8 cellular contexts compared by ENCODE assay signal in genomic region chr2:232633413-232634318, GRCh38. TPM values are rescaled to one million over a fixed set of nuclear protein-coding genes. Genes with fewer than 3 reads are reported as not detected.
DNase-seq lines count a peak whose midpoint lies in the region; ATAC-seq and TF ChIP-seq lines count a peak whose summit lies in the region.

A gene with protein sequence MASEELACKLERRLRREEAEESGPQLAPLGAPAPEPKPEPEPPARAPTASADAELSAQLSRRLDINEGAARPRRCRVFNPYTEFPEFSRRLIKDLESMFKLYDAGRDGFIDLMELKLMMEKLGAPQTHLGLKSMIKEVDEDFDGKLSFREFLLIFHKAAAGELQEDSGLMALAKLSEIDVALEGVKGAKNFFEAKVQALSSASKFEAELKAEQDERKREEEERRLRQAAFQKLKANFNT (plus strand): TSS chr2:232633604. CDS start chr2:232633705, 101 bp downstream.

- intact Hi-C loops in uterus (cut with DNase I; ENCODE audit: low total_unique reads), result no loop called here

- peak; percentile 81 for ATAC-seq in T-helper 17 cell

- peak within 1 kb of the TSS; percentile 59 for H3K4me3 Mint-ChIP-seq in T-helper 17 cell

- DNase-seq in HUDEP-2 (lab: John Stamatoyannopoulos, UW; ENCODE audit: unreplicated experiment in 76 of 76) (peak in 58 of 76 experiments; percentile 4 to 71 (median 42)), T-helper 17 cell (peak; percentile 16 to 25 (median 19)), astrocyte of the hippocampus (ENCODE audit: low read depth, low spot score) (peak; percentile 91), hippocampal formation (lab: John Stamatoyannopoulos, UW) (peak; percentile 76 to 88), pulmonary artery endothelial cell (ENCODE audit: low read depth, low spot score) (peak; percentile 4), uterus (peak; percentile 86 to 87), NCI-H2029 treated with DMSO at 0.1 percent for 48 hours (lab: John Stamatoyannopoulos, UW) (no peak)

- peaks cover 28% of the 10 kb centered on the region; the same call in 1 of the 2 replicates for H4K20me1 ChIP-seq in BLaER1

- peaks cover 16% of the 10 kb centered on the region for H3K4me1 ChIP-seq in BLaER1
- no peaks in the 10 kb centered on the region for H3K4me1 ChIP-seq in uterus

- no peak within 1 kb of the TSS for H3K27ac ChIP-seq in BLaER1
- H3K27ac ChIP-seq in uterus, result peak within 1 kb of the TSS; percentile 87 to 93

- peaks cover 3% of the 10 kb centered on the region for H3K4me1 Mint-ChIP-seq in T-helper 17 cell

- H3K4me3 ChIP-seq in BLaER1, result peak within 1 kb of the TSS; percentile 68
- peak within 1 kb of the TSS; percentile 70 to 76 for H3K4me3 ChIP-seq in uterus

- H3K9me3 ChIP-seq in BLaER1 (no peaks in the 10 kb centered on the region), T-helper 17 cell (ENCODE audit: control insufficient read depth, low read length, poor library complexity, severe bottlenecking) (no peaks in the 10 kb centered on the region), uterus (no peaks in the 10 kb centered on the region)

- peaks cover 46% of the 10 kb centered on the region for H3K27me3 Mint-ChIP-seq in T-helper 17 cell

- H3K36me3 ChIP-seq in BLaER1, result no peaks in the 10 kb centered on the region
- H3K36me3 ChIP-seq in uterus, result no peaks in the 10 kb centered on the region

- no peak for TF ChIP-seq CTCF in uterus (IDR thresholded peaks at IDR 0.05)

- peak; percentile 34 to 77 for TF ChIP-seq POLR2A in uterus (IDR thresholded peaks at IDR 0.05)

- H3K27me3 ChIP-seq in BLaER1, result peaks cover 63% of the 10 kb centered on the region
- H3K27me3 ChIP-seq in uterus, result no peaks in the 10 kb centered on the region

- H3K36me3 Mint-ChIP-seq in T-helper 17 cell (ENCODE audit: low read depth), result peaks cover 5% of the 10 kb centered on the region

- peak within 1 kb of the TSS; percentile 97 for H3K4me2 ChIP-seq in BLaER1

- peak within 1 kb of the TSS; percentile 47; the same call in 1 of the 2 replicates for H3K9ac ChIP-seq in BLaER1

- H3K27ac Mint-ChIP-seq in T-helper 17 cell, result no peak within 1 kb of the TSS

RNA-seq across cellular contexts. Expression of the gene that starts here (rescaled TPM):
- total RNA-seq in T-helper 17 cell (1 to 10 TPM; 1.1 to 1.8 TPM), pulmonary artery endothelial cell (not detected in 2 replicates), uterus (100 to 1,000 TPM in 1 of 4 donors, 10 to 100 TPM in 2, 1 to 10 TPM in 1; 8.5 to 102 (median 38.1) TPM)

Comparison
In these comparisons a context has a peak if more than half of its experiments do, and no peak if none do; other contexts are left out.
1. Peak in DNase-seq in pulmonary artery endothelial cell; RNA of the gene not detected or under 1 TPM.